Comparison of ENCODE assay signal across 1 cellular context in genomic region chr3:17179381-17180205, GRCh38.
A peak's percentile ranks its signal among the peaks of the same experiment; 100 is the strongest.
TF ChIP-seq lines count a peak whose summit lies in the region.

No MANE protein-coding gene starts in this region.

TF ChIP-seq in GM12878, 131 proteins besides CTCF, POLR2A, EP300 and RAD21 (continued from another document):
- TF ChIP-seq, protein P1, sequence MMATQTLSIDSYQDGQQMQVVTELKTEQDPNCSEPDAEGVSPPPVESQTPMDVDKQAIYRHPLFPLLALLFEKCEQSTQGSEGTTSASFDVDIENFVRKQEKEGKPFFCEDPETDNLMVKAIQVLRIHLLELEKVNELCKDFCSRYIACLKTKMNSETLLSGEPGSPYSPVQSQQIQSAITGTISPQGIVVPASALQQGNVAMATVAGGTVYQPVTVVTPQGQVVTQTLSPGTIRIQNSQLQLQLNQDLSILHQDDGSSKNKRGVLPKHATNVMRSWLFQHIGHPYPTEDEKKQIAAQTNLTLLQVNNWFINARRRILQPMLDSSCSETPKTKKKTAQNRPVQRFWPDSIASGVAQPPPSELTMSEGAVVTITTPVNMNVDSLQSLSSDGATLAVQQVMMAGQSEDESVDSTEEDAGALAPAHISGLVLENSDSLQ (IDR thresholded peaks at IDR 0.05), result peak; percentile 93
- TF ChIP-seq NR2C2 (IDR thresholded peaks at IDR 0.05; ENCODE audit: borderline replicate concordance, control insufficient read depth, insufficient read length, low read depth) (no peak), BACH1 (IDR thresholded peaks at IDR 0.05; ENCODE audit: borderline replicate concordance) (no peak), NR2C1 (IDR thresholded peaks at IDR 0.05) (no peak), PAX8 (IDR thresholded peaks at IDR 0.05) (no peak), ZNF24 (IDR thresholded peaks at IDR 0.05) (no peak), RFX5 (IDR thresholded peaks at IDR 0.05; ENCODE audit: low read depth, low read length) (no peak), EZH2 (IDR thresholded peaks at IDR 0.05; ENCODE audit: borderline replicate concordance, control insufficient read depth, low read depth, low read length) (no peak), NFIC (IDR thresholded peaks at IDR 0.05; ENCODE audit: low read depth, low read length) (peak; percentile 49; the same call in 1 of the 2 replicates), RUNX3 (IDR thresholded peaks at IDR 0.05; ENCODE audit: low read length) (peak; percentile 84), STAT3 (IDR thresholded peaks at IDR 0.05; ENCODE audit: low read depth, low read length) (no peak), MTA2 (IDR thresholded peaks at IDR 0.05; ENCODE audit: low read depth) (peak; percentile 93)
- TF ChIP-seq, protein P2, sequence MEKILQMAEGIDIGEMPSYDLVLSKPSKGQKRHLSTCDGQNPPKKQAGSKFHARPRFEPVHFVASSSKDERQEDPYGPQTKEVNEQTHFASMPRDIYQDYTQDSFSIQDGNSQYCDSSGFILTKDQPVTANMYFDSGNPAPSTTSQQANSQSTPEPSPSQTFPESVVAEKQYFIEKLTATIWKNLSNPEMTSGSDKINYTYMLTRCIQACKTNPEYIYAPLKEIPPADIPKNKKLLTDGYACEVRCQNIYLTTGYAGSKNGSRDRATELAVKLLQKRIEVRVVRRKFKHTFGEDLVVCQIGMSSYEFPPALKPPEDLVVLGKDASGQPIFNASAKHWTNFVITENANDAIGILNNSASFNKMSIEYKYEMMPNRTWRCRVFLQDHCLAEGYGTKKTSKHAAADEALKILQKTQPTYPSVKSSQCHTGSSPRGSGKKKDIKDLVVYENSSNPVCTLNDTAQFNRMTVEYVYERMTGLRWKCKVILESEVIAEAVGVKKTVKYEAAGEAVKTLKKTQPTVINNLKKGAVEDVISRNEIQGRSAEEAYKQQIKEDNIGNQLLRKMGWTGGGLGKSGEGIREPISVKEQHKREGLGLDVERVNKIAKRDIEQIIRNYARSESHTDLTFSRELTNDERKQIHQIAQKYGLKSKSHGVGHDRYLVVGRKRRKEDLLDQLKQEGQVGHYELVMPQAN (conservative IDR thresholded peaks at IDR 0.05), result no peak; the same call in 1 of the 2 replicates
